Comparison of ENCODE assay signal across 34 cellular contexts in the genomic region with DNA sequence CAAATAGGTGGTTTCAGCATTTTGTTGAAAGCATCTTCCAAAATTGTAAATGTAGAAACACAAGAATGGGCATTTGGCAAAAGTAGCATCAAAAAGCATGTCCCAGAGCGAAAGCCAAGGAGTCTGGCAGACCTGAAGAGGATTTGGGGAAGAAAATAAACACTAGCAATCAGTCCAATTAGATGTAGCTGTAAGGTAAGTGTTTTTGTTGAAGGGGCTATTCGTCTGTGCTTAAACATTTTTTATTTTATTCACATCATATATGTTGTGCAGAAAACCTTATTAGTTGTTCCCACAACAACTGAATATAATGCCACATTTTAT.
DNase-seq lines count a peak whose midpoint lies in the region; ATAC-seq and TF ChIP-seq lines count a peak whose summit lies in the region.
"Had no signal": no experiment of that assay in that cellular context is flagged by ENCODE, and none has a peak within 500 bp of the region (broad histone marks: within the 10 kb centered on the region; RNA-seq: fewer than 3 reads in every experiment).

No MANE protein-coding gene starts in this region.

- intact Hi-C loops in PC-9 (cut with micrococcal nuclease; ENCODE audit: unreplicated experiment) = no loop called here

- H3K27me3 ChIP-seq in GM23338 (ENCODE audit: insufficient read depth) (no peaks in the 10 kb centered on the region), PC-9 (ENCODE audit: insufficient read depth, low read depth) (no peaks in the 10 kb centered on the region), endodermal cell (ENCODE audit: control insufficient read depth, insufficient read depth, low read length, poor library complexity, severe bottlenecking) (no peaks in the 10 kb centered on the region)
- H3K27me3 ChIP-seq: dorsolateral prefrontal cortex, esophagus squamous epithelium, foreskin keratinocyte, neutrophil, suprapubic skin, upper lobe of right lung had no signal

- ATAC-seq in GM23338 = no peak
- no peak for ATAC-seq in GM21515 (IDR thresholded peaks at IDR 0.05; ENCODE audit: unreplicated experiment)
- no peak for ATAC-seq in HG02852 (IDR thresholded peaks at IDR 0.05; ENCODE audit: unreplicated experiment)
- ATAC-seq: activated T-helper 17 cell treated with anti-CD3 and anti-CD28 coated beads, Interleukin-2, amount 50 U/mL, for 72 hours; CD8-positive, alpha-beta T cell; foreskin keratinocyte; right cardiac atrium; Right ventricle myocardium inferior; upper lobe of right lung had no signal

- H3K4me3 ChIP-seq in GM23338 (no peak overlapping the region), PC-9 (peak overlapping the region; percentile 91), endodermal cell (ENCODE audit: low read length) (no peak overlapping the region)
- H3K4me3 ChIP-seq: dorsolateral prefrontal cortex, esophagus squamous epithelium, smooth muscle cell, suprapubic skin, upper lobe of right lung had no signal

- H3K27me3 Mint-ChIP-seq in GM23338 (ENCODE audit: insufficient read depth, low read depth, poor library complexity) (no peaks in the 10 kb centered on the region), endodermal cell (ENCODE audit: insufficient read depth) (no peaks in the 10 kb centered on the region)
- H3K27me3 Mint-ChIP-seq: activated T-helper 17 cell treated with anti-CD3 and anti-CD28 coated beads, Interleukin-2, amount 50 U/mL, for 72 hours had no signal

- H3K4me1 ChIP-seq in GM23338 (ENCODE audit: insufficient read depth) (no peaks in the 10 kb centered on the region), PC-9 (replicated peaks; ENCODE audit: insufficient read depth) (peaks cover 14% of the 10 kb centered on the region), endodermal cell (ENCODE audit: control insufficient read depth, insufficient read depth, low read length) (no peaks in the 10 kb centered on the region)
- H3K4me1 ChIP-seq: esophagus squamous epithelium, foreskin keratinocyte, suprapubic skin, upper lobe of right lung had no signal

- H3K4me2 ChIP-seq in GM23338 (no peak overlapping the region), PC-9 (peak overlapping the region; percentile 94)
- H3K4me2 ChIP-seq: KMS-11, smooth muscle cell had no signal

- peaks cover 3% of the 10 kb centered on the region; the same call in 1 of the 3 replicates for H3K36me3 Mint-ChIP-seq in GM23338 (ENCODE audit: low read depth)
- no peaks in the 10 kb centered on the region for H3K36me3 Mint-ChIP-seq in endodermal cell (ENCODE audit: low read depth)
- H3K36me3 Mint-ChIP-seq: CD8-positive, alpha-beta T cell had no signal

- H2AFZ ChIP-seq in GM23338 (peak overlapping the region; percentile 92), PC-9 (peak overlapping the region; percentile 97)

- H3K27ac ChIP-seq in GM23338 (ENCODE audit: low read depth) (no peak overlapping the region), PC-9 (peak overlapping the region; percentile 90), endodermal cell (ENCODE audit: low read depth, low read length) (no peak overlapping the region)
- H3K27ac ChIP-seq: dorsolateral prefrontal cortex, esophagus squamous epithelium, foreskin keratinocyte, KMS-11, neutrophil, suprapubic skin, upper lobe of right lung, WERI-Rb-1 had no signal

- DNase-seq in NCI-H2171 treated with DMSO at 0.1 percent for 48 hours (lab: John Stamatoyannopoulos, UW) = peak; percentile 13
- no peak for DNase-seq in NCI-H2171 (lab: John Stamatoyannopoulos, UW)
- DNase-seq in GM23338 (ENCODE audit: low spot score) = no peak
- DNase-seq in PC-9 = no peak
- no peak for DNase-seq in endodermal cell
- no peak for DNase-seq in anterior cingulate cortex (lab: John Stamatoyannopoulos, UW)
- DNase-seq: activated CD4-positive, alpha-beta T cell treated with anti-CD3 and anti-CD28 coated beads for 48 hours; activated naive CD4-positive, alpha-beta T cell treated with anti-CD3 and anti-CD28 coated beads, Interleukin-2, amount 50 U/mL, for 16 hours; amniotic stem cell; CD8-positive, alpha-beta T cell; dorsolateral prefrontal cortex; esophagus squamous epithelium; foreskin keratinocyte; GDM1; head of caudate nucleus; kidney; NCI-H1436; NCI-H2107; NCI-H446; NK-92 treated with Interleukin-12 subunit alpha and Interleukin-12 subunit beta, amount 100 ng/mL, for 24 hours; posterior cingulate gyrus; right cardiac atrium; stimulated activated naive CD4-positive, alpha-beta T cell treated with Interleukin-2 at 50 U/mL for 16 hours; T-helper 9 cell; upper lobe of right lung; WERI-Rb-1 had no signal

- H3K27ac Mint-ChIP-seq in GM23338 (no peak overlapping the region), endodermal cell (no peak overlapping the region)
- H3K27ac Mint-ChIP-seq: activated T-helper 17 cell treated with anti-CD3 and anti-CD28 coated beads, Interleukin-2, amount 50 U/mL, for 72 hours; CD8-positive, alpha-beta T cell had no signal

- POLR2A ChIA-PET in PC-9 (lab: Charles Lee; ENCODE audit: unreplicated experiment) = no interaction called here

- H3K9me3 Mint-ChIP-seq in GM23338 (0 out of 3 replicates have a peak, but pooled peaks cover 4% of the 10 kb centered on the region), endodermal cell (peaks cover 20% of the 10 kb centered on the region)
- H3K9me3 Mint-ChIP-seq: CD8-positive, alpha-beta T cell had no signal

- H3K36me3 ChIP-seq in GM23338 (ENCODE audit: insufficient read depth) = no peaks in the 10 kb centered on the region
- H3K36me3 ChIP-seq in PC-9 (ENCODE audit: low read depth) = peaks cover 25% of the 10 kb centered on the region; the same call in 1 of the 2 replicates
- H3K36me3 ChIP-seq in endodermal cell (ENCODE audit: control insufficient read depth, insufficient read depth, low read length) = no peaks in the 10 kb centered on the region
- H3K36me3 ChIP-seq: esophagus squamous epithelium, neutrophil, suprapubic skin, upper lobe of right lung, WERI-Rb-1 had no signal

- no peaks in the 10 kb centered on the region for H3K4me1 Mint-ChIP-seq in GM23338
- no peaks in the 10 kb centered on the region for H3K4me1 Mint-ChIP-seq in endodermal cell
- H3K4me1 Mint-ChIP-seq: activated T-helper 17 cell treated with anti-CD3 and anti-CD28 coated beads, Interleukin-2, amount 50 U/mL, for 72 hours had no signal

- BruUV-seq in PC-9 (replicated peaks; lab: Mats Ljungman, UMichigan) = no TSS peak

- H3F3A ChIP-seq in GM23338 (replicated peaks; ENCODE audit: low read depth) (no peaks in the 10 kb centered on the region), PC-9 (ENCODE audit: insufficient read depth, low read depth) (no peaks in the 10 kb centered on the region)

- CTCF ChIA-PET in PC-9 (lab: Charles Lee) = no interaction called here

- H3K79me2 ChIP-seq in GM23338 (replicated peaks; ENCODE audit: insufficient read depth) = no peaks in the 10 kb centered on the region
- peaks cover 7% of the 10 kb centered on the region; the same call in 1 of the 2 replicates for H3K79me2 ChIP-seq in PC-9 (ENCODE audit: low read depth)

- no peak overlapping the region for H3K9ac ChIP-seq in endodermal cell (ENCODE audit: extremely low read depth, low read length, poor library complexity, severe bottlenecking)
- H3K9ac ChIP-seq: KMS-11 had no signal

- H3K9me2 ChIP-seq in GM23338 (ENCODE audit: insufficient read depth) = no peaks in the 10 kb centered on the region; the same call in 1 of the 2 replicates
- H3K9me2 ChIP-seq in PC-9 (ENCODE audit: insufficient read depth) = no peaks in the 10 kb centered on the region

- no peaks in the 10 kb centered on the region for H3K9me3 ChIP-seq in PC-9 (ENCODE audit: insufficient read depth, low read depth)
- no peaks in the 10 kb centered on the region for H3K9me3 ChIP-seq in endodermal cell (ENCODE audit: control insufficient read depth, low read length)
- H3K9me3 ChIP-seq: esophagus squamous epithelium, neutrophil, suprapubic skin, upper lobe of right lung had no signal

- TF ChIP-seq CTCF in GM23338 (conservative IDR thresholded peaks at IDR 0.05; ENCODE audit: low read depth in 2 of 2) (no peak), PC-9 (conservative IDR thresholded peaks at IDR 0.05) (no peak), endodermal cell (conservative IDR thresholded peaks at IDR 0.05) (no peak)

- 100% methylated on average over 1 of the region's 2 CpGs; no CpG with 5 or more reads in 1 of the 2 experiments for WGBS in endodermal cell (ENCODE audit: insufficient coverage in 1 of 2, insufficient read length in 1 of 2), 2 experiments

- H4K20me1 ChIP-seq in GM23338 (replicated peaks; ENCODE audit: insufficient read depth) (no peaks in the 10 kb centered on the region), PC-9 (ENCODE audit: insufficient read depth) (no peaks in the 10 kb centered on the region)

- no peak overlapping the region for H3K4me3 Mint-ChIP-seq in GM23338
- peak overlapping the region; percentile 36 for H3K4me3 Mint-ChIP-seq in endodermal cell
- H3K4me3 Mint-ChIP-seq: activated T-helper 17 cell treated with anti-CD3 and anti-CD28 coated beads, Interleukin-2, amount 50 U/mL, for 72 hours; CD8-positive, alpha-beta T cell had no signal

TF ChIP-seq in GM23338, 12 proteins besides CTCF, POLR2A, EP300 and RAD21 (continues in another document):
- TF ChIP-seq CREB1 (CRISPR knock-in tag; IDR thresholded peaks at IDR 0.05; ENCODE audit: low read depth) = no peak
